ENCODE assay signal across 15 cellular contexts in genomic region chr6:30748851-30749540, GRCh38. TPM values are rescaled to one million over a fixed set of nuclear protein-coding genes. Genes with fewer than 3 reads are reported as not detected.
A peak's percentile ranks its signal among the peaks of the same experiment; 100 is the strongest.
DNase-seq lines count a peak whose midpoint lies in the region; ATAC-seq and TF ChIP-seq lines count a peak whose summit lies in the region.
"Had no signal": no experiment of that assay in that cellular context is flagged by ENCODE, and none has a peak within 500 bp of the region (broad histone marks: within the 10 kb centered on the region; RNA-seq: fewer than 3 reads in every experiment).

No MANE protein-coding gene starts in this region.

- CTCF ChIA-PET in HEK293 (lab: Yijun Ruan, JAX) = interaction anchor here (0.6 to 1.4 kb wide), 2 partner anchors 25 to 73 kb away, joined by 3 to 6 read pairs; no protein-coding TSS in a partner anchor
- CTCF ChIA-PET in activated CD8-positive, alpha-beta T cell treated with anti-CD3 and anti-CD28 coated beads, Interleukin-2, amount 10 ng/mL, durations not matched to agents 7 days and 5 days (lab: Charles Lee) = no interaction called here

- no peak for DNase-seq in hepatocyte (ENCODE audit: low spot score)
- DNase-seq in psoas muscle = no peak
- DNase-seq in activated CD8-positive, alpha-beta T cell treated with anti-CD3 and anti-CD28 coated beads, Interleukin-2, amount 10 ng/mL, durations not matched to agents 7 days and 5 days = no peak
- DNase-seq in GM03348 (ENCODE audit: low spot score) = no peak
- DNase-seq: activated T-cell treated with anti-CD3 and anti-CD28 coated beads, Interleukin-2, amount 50 U/mL, for 1 hour; DMS 273 treated with DMSO at 0.1 percent for 48 hours; hippocampal formation; naive thymus-derived CD8-positive, alpha-beta T cell; NCI-H1105 treated with DMSO at 0.1 percent for 48 hours; tibial artery had no signal

- H3K27ac Mint-ChIP-seq in activated T-helper 17 cell treated with anti-CD3 and anti-CD28 coated beads, Interleukin-2, amount 50 U/mL, for 72 hours = peak overlapping the region; percentile 12
- H3K27ac Mint-ChIP-seq in activated CD8-positive, alpha-beta T cell treated with anti-CD3 and anti-CD28 coated beads, Interleukin-2, amount 10 ng/mL, durations not matched to agents 7 days and 5 days = no peak overlapping the region

- H3K9me3 Mint-ChIP-seq in activated T-helper 17 cell treated with anti-CD3 and anti-CD28 coated beads, Interleukin-2, amount 50 U/mL, for 72 hours = no peaks in the 10 kb centered on the region
- no peaks in the 10 kb centered on the region for H3K9me3 Mint-ChIP-seq in activated CD8-positive, alpha-beta T cell treated with anti-CD3 and anti-CD28 coated beads, Interleukin-2, amount 10 ng/mL, durations not matched to agents 7 days and 5 days (ENCODE audit: insufficient read depth)
- H3K9me3 Mint-ChIP-seq: central memory CD8-positive, alpha-beta T cell; naive thymus-derived CD8-positive, alpha-beta T cell had no signal

- H3K9me2 ChIP-seq in hepatocyte (replicated peaks; ENCODE audit: insufficient read depth) = no peaks in the 10 kb centered on the region

- H3K27ac ChIP-seq in HEK293 (ENCODE audit: extremely low read depth, low read depth, low read length) (no peak overlapping the region), hepatocyte (peak overlapping the region; percentile 91), psoas muscle (no peak overlapping the region)

- no peak for ATAC-seq in activated T-helper 17 cell treated with anti-CD3 and anti-CD28 coated beads, Interleukin-2, amount 50 U/mL, for 72 hours (replicated peaks)
- ATAC-seq in psoas muscle (no peak), HG02798 (IDR thresholded peaks at IDR 0.05; ENCODE audit: poor library complexity, unreplicated experiment) (no peak)
- ATAC-seq in activated CD8-positive, alpha-beta T cell treated with anti-CD3 and anti-CD28 coated beads, Interleukin-2, amount 10 ng/mL, durations not matched to agents 7 days and 5 days = no peak
- ATAC-seq: naive thymus-derived CD8-positive, alpha-beta T cell had no signal

- peak overlapping the region; percentile 21 for H3K4me2 ChIP-seq in hepatocyte
- H3K4me2 ChIP-seq in skeletal muscle satellite cell (ENCODE audit: low read length) = peak overlapping the region; percentile 11

- H2AFZ ChIP-seq in hepatocyte = no peak overlapping the region

- H3K9me3 ChIP-seq in HEK293 (ENCODE audit: control insufficient read depth, insufficient read depth, low read depth, low read length) (no peaks in the 10 kb centered on the region), hepatocyte (ENCODE audit: low read depth) (no peaks in the 10 kb centered on the region), skeletal muscle satellite cell (replicated peaks; ENCODE audit: low read length) (no peaks in the 10 kb centered on the region), psoas muscle (no peaks in the 10 kb centered on the region)
- H3K9me3 ChIP-seq: tibial artery had no signal

- intact Hi-C loops in psoas muscle (cut with DNase I) = loop anchor here in 1 of 2 donors (5.0 to 10.0 kb wide), 2 partner anchors 73 to 336 kb away; no protein-coding TSS in a partner anchor

- peaks cover 2% of the 10 kb centered on the region for H3K79me2 ChIP-seq in hepatocyte

- H3K36me3 ChIP-seq in HEK293 (ENCODE audit: control insufficient read depth in 2 of 2, insufficient read depth in 1 of 2, low read length in 2 of 2) (no peaks in the 10 kb centered on the region), hepatocyte (replicated peaks; ENCODE audit: insufficient read depth, low read depth) (no peaks in the 10 kb centered on the region), skeletal muscle satellite cell (ENCODE audit: insufficient read depth, low read length) (peaks cover 2% of the 10 kb centered on the region), psoas muscle (ENCODE audit: insufficient read depth in 1 of 2, low read depth in 1 of 2) (no peaks in the 10 kb centered on the region)
- H3K36me3 ChIP-seq: tibial artery had no signal

- H3K4me1 Mint-ChIP-seq in activated T-helper 17 cell treated with anti-CD3 and anti-CD28 coated beads, Interleukin-2, amount 50 U/mL, for 72 hours = peaks cover 35% of the 10 kb centered on the region
- H3K4me1 Mint-ChIP-seq in activated CD8-positive, alpha-beta T cell treated with anti-CD3 and anti-CD28 coated beads, Interleukin-2, amount 10 ng/mL, durations not matched to agents 7 days and 5 days (ENCODE audit: low read depth) = peaks cover 50% of the 10 kb centered on the region

- peaks cover 19% of the 10 kb centered on the region for H3K4me1 ChIP-seq in HEK293 (ENCODE audit: control insufficient read depth, insufficient read depth, low read length)
- H3K4me1 ChIP-seq in hepatocyte (ENCODE audit: insufficient read depth) = peaks cover 48% of the 10 kb centered on the region
- H3K4me1 ChIP-seq in skeletal muscle satellite cell (ENCODE audit: control insufficient read depth, insufficient read depth, low read length) = peaks cover 66% of the 10 kb centered on the region
- peaks cover 24% of the 10 kb centered on the region for H3K4me1 ChIP-seq in psoas muscle

- WGBS in hepatocyte (ENCODE audit: low lambda C conversion rate, missing lambda C conversion rate) = 52% methylated on average over 8 of the region's 8 CpGs
- 54 to 58% (median 55%) methylated on average over 8 of the region's 8 CpGs for WGBS in psoas muscle, 3 donors

- no peaks in the 10 kb centered on the region for H4K20me1 ChIP-seq in hepatocyte (ENCODE audit: insufficient read depth, poor library complexity, severe bottlenecking)

- POLR2A ChIA-PET in HEK293 (lab: Yijun Ruan, JAX) = interaction anchor here (0.6 kb wide), 2 partner anchors 28 to 131 kb away, joined by 3 read pairs; no protein-coding TSS in a partner anchor
- POLR2A ChIA-PET in activated CD8-positive, alpha-beta T cell treated with anti-CD3 and anti-CD28 coated beads, Interleukin-2, amount 10 ng/mL, durations not matched to agents 7 days and 5 days (lab: Charles Lee) = no interaction called here

- H3K27me3 ChIP-seq in hepatocyte = no peaks in the 10 kb centered on the region
- H3K27me3 ChIP-seq in skeletal muscle satellite cell (ENCODE audit: control insufficient read depth, insufficient read depth, low read length) = no peaks in the 10 kb centered on the region
- H3K27me3 ChIP-seq in psoas muscle (ENCODE audit: insufficient read depth in 3 of 3, low read length in 2 of 3) = no peaks in the 10 kb centered on the region
- H3K27me3 ChIP-seq: tibial artery had no signal

- H3K4me3 ChIP-seq in HEK293 (ENCODE audit: low read depth, low read length) = no peak overlapping the region
- no peak overlapping the region for H3K4me3 ChIP-seq in hepatocyte
- no peak overlapping the region for H3K4me3 ChIP-seq in skeletal muscle satellite cell (ENCODE audit: low read length)
- no peak overlapping the region for H3K4me3 ChIP-seq in psoas muscle
- H3K4me3 ChIP-seq: tibial artery had no signal

- peaks cover 13% of the 10 kb centered on the region for H3K36me3 Mint-ChIP-seq in activated T-helper 17 cell treated with anti-CD3 and anti-CD28 coated beads, Interleukin-2, amount 50 U/mL, for 72 hours (ENCODE audit: low read depth)
- peaks cover under 1% of the 10 kb centered on the region for H3K36me3 Mint-ChIP-seq in activated CD8-positive, alpha-beta T cell treated with anti-CD3 and anti-CD28 coated beads, Interleukin-2, amount 10 ng/mL, durations not matched to agents 7 days and 5 days (ENCODE audit: low read depth)
- H3K36me3 Mint-ChIP-seq: naive thymus-derived CD8-positive, alpha-beta T cell had no signal

- H3K9ac ChIP-seq in skeletal muscle satellite cell (ENCODE audit: low read depth, low read length) = peak overlapping the region; percentile 39

- no peak overlapping the region for H3K4me3 Mint-ChIP-seq in activated T-helper 17 cell treated with anti-CD3 and anti-CD28 coated beads, Interleukin-2, amount 50 U/mL, for 72 hours
- no peak overlapping the region for H3K4me3 Mint-ChIP-seq in activated CD8-positive, alpha-beta T cell treated with anti-CD3 and anti-CD28 coated beads, Interleukin-2, amount 10 ng/mL, durations not matched to agents 7 days and 5 days
- H3K4me3 Mint-ChIP-seq: central memory CD8-positive, alpha-beta T cell; naive thymus-derived CD8-positive, alpha-beta T cell had no signal

- H3K27me3 Mint-ChIP-seq in activated T-helper 17 cell treated with anti-CD3 and anti-CD28 coated beads, Interleukin-2, amount 50 U/mL, for 72 hours = no peaks in the 10 kb centered on the region
- H3K27me3 Mint-ChIP-seq in activated CD8-positive, alpha-beta T cell treated with anti-CD3 and anti-CD28 coated beads, Interleukin-2, amount 10 ng/mL, durations not matched to agents 7 days and 5 days (ENCODE audit: low read depth) = no peaks in the 10 kb centered on the region
- H3K27me3 Mint-ChIP-seq: central memory CD8-positive, alpha-beta T cell; naive thymus-derived CD8-positive, alpha-beta T cell had no signal

- no peak for TF ChIP-seq CTCF in HEK293 (tag by site-specific recombination; IDR thresholded peaks at IDR 0.05)
- TF ChIP-seq CTCF in hepatocyte (IDR thresholded peaks at IDR 0.05; ENCODE audit: poor library complexity) = no peak
- no peak for TF ChIP-seq CTCF in psoas muscle (IDR thresholded peaks at IDR 0.05)

RNA-seq across cellular contexts. Expression of gene IER3, which starts 4.6 kb away (rescaled TPM):
- 100 to 1,000 TPM in 1 of 2 donors, 10 to 100 TPM in 1; 55.6 to 617 TPM for total RNA-seq in activated T-helper 17 cell treated with anti-CD3 and anti-CD28 coated beads, Interleukin-2, amount 50 U/mL, for 72 hours
- total RNA-seq in hepatocyte (173 and 193 TPM in 2 replicates), psoas muscle (10 to 100 TPM in 3 of 4 donors, 1 to 10 TPM in 1; 6.3 to 38.4 (median 23.9) TPM)
- polyA plus RNA-seq in hepatocyte (158 and 159 TPM in 2 replicates), psoas muscle (100 to 1,000 TPM in 1 of 3 donors, 1 to 10 TPM in 2; 3.1 to 321 (median 3.2) TPM)
- total RNA-seq in skeletal muscle satellite cell (2012; rRNA removed) = 18.5 and 35.2 TPM in 2 replicates
- total RNA-seq in activated CD8-positive, alpha-beta T cell treated with anti-CD3 and anti-CD28 coated beads, Interleukin-2, amount 10 ng/mL, durations not matched to agents 7 days and 5 days = 10 to 100 TPM; 76.6 to 82.9 TPM

RNA-seq across cellular contexts. Expression of gene FLOT1, which starts 6.5 kb away (rescaled TPM):
- total RNA-seq in activated T-helper 17 cell treated with anti-CD3 and anti-CD28 coated beads, Interleukin-2, amount 50 U/mL, for 72 hours = 100 to 1,000 TPM; 152 to 161 TPM
- total RNA-seq in hepatocyte (93.5 and 103 TPM in 2 replicates), psoas muscle (100 to 1,000 TPM; 113 to 182 (median 153) TPM)
- polyA plus RNA-seq in hepatocyte (144 and 148 TPM in 2 replicates), psoas muscle (100 to 1,000 TPM; 181 to 224 (median 206) TPM)
- total RNA-seq in skeletal muscle satellite cell (2012; rRNA removed) = 71.9 and 75.3 TPM in 2 replicates
- total RNA-seq in activated CD8-positive, alpha-beta T cell treated with anti-CD3 and anti-CD28 coated beads, Interleukin-2, amount 10 ng/mL, durations not matched to agents 7 days and 5 days = 100 to 1,000 TPM; 314 to 317 TPM

RNA-seq across cellular contexts. Expression of gene TUBB, which starts 28.8 kb away (rescaled TPM):
- 1,000 to 10,000 TPM; 1,139 to 1,437 TPM for total RNA-seq in activated T-helper 17 cell treated with anti-CD3 and anti-CD28 coated beads, Interleukin-2, amount 50 U/mL, for 72 hours
- 460 and 470 TPM in 2 replicates for total RNA-seq in hepatocyte
- 414 and 433 TPM in 2 replicates for polyA plus RNA-seq in hepatocyte
- total RNA-seq in skeletal muscle satellite cell (2012; rRNA removed) = 624 and 1,061 TPM in 2 replicates
- total RNA-seq in psoas muscle = 100 to 1,000 TPM; 136 to 220 (median 201) TPM
- polyA plus RNA-seq in psoas muscle = 100 to 1,000 TPM; 175 to 487 (median 187) TPM
- 1,000 to 10,000 TPM; 1,638 to 1,703 TPM for total RNA-seq in activated CD8-positive, alpha-beta T cell treated with anti-CD3 and anti-CD28 coated beads, Interleukin-2, amount 10 ng/mL, durations not matched to agents 7 days and 5 days

RNA-seq across cellular contexts. Expression of gene MDC1, which starts 31.9 kb away (rescaled TPM):
- 10 to 100 TPM; 57.4 to 82.1 TPM for total RNA-seq in activated T-helper 17 cell treated with anti-CD3 and anti-CD28 coated beads, Interleukin-2, amount 50 U/mL, for 72 hours
- total RNA-seq in hepatocyte (3.3 and 8.7 TPM in 2 replicates), psoas muscle (10 to 100 TPM; 12.7 to 18.0 (median 15.4) TPM)
- polyA plus RNA-seq in hepatocyte (9.8 and 9.9 TPM in 2 replicates), psoas muscle (10 to 100 TPM in 1 of 3 donors, 1 to 10 TPM in 2; 4.1 to 10.9 (median 6.5) TPM)
- total RNA-seq in skeletal muscle satellite cell (2012; rRNA removed) = 6.1 and 7.6 TPM in 2 replicates
- total RNA-seq in activated CD8-positive, alpha-beta T cell treated with anti-CD3 and anti-CD28 coated beads, Interleukin-2, amount 10 ng/mL, durations not matched to agents 7 days and 5 days = 10 to 100 TPM; 48.5 to 52.4 TPM

RNA-seq across cellular contexts. Expression of gene NRM, which starts 58.2 kb away (rescaled TPM):
- 10 to 100 TPM; 26.0 to 36.9 TPM for total RNA-seq in activated T-helper 17 cell treated with anti-CD3 and anti-CD28 coated beads, Interleukin-2, amount 50 U/mL, for 72 hours
- total RNA-seq in hepatocyte (7.2 and 7.8 TPM in 2 replicates), psoas muscle (1 to 10 TPM; 2.2 to 3.9 (median 2.6) TPM)
- polyA plus RNA-seq in hepatocyte (17.2 and 21.0 TPM in 2 replicates), psoas muscle (1 to 10 TPM; 1.8 to 4.1 (median 1.8) TPM)
- 2.4 and 3.3 TPM in 2 replicates for total RNA-seq in skeletal muscle satellite cell (2012; rRNA removed)
- total RNA-seq in activated CD8-positive, alpha-beta T cell treated with anti-CD3 and anti-CD28 coated beads, Interleukin-2, amount 10 ng/mL, durations not matched to agents 7 days and 5 days = 10 to 100 TPM; 41.7 to 44.6 TPM
